Comparison of ENCODE assay signal across 1 cellular context in genomic region chr13:100131863-100132574, GRCh38.
TF ChIP-seq lines count a peak whose summit lies in the region.

No MANE protein-coding gene starts in this region.

TF ChIP-seq in K562, 482 proteins besides CTCF, POLR2A, EP300 and RAD21 (continued from another document):
- TF ChIP-seq VEZF1 (CRISPR knock-in tag; IDR thresholded peaks at IDR 0.05): peak; percentile 14; the same call in 1 of the 2 replicates
- TF ChIP-seq FOS (IDR thresholded peaks at IDR 0.05; ENCODE audit: extremely low read depth, insufficient read length): peak; percentile 70
- no peak for TF ChIP-seq ATF4 (CRISPR knock-in tag; IDR thresholded peaks at IDR 0.05)
- TF ChIP-seq GTF2E2 (tag; IDR thresholded peaks at IDR 0.05): no peak
- TF ChIP-seq CCAR2 (IDR thresholded peaks at IDR 0.05; ENCODE audit: low read depth, low read length): no peak
- TF ChIP-seq GATAD2B (IDR thresholded peaks at IDR 0.05; ENCODE audit: borderline replicate concordance): no peak
- TF ChIP-seq TBP (optimal IDR thresholded peaks at IDR 0.05; ENCODE audit: low read depth, low read length): no peak
- no peak for TF ChIP-seq PURB (CRISPR knock-in tag; IDR thresholded peaks at IDR 0.05; ENCODE audit: low read depth)
- peak; percentile 97 for TF ChIP-seq JUN (IDR thresholded peaks at IDR 0.05; ENCODE audit: borderline replicate concordance, low read depth, low read length)
- no peak for TF ChIP-seq JUN (CRISPR knock-in tag; IDR thresholded peaks at IDR 0.05; ENCODE audit: borderline replicate concordance)
- peak; percentile 98 for TF ChIP-seq FOSL1 (tag; conservative IDR thresholded peaks at IDR 0.05)
- TF ChIP-seq KDM1A (IDR thresholded peaks at IDR 0.05): no peak
- TF ChIP-seq ZNF717 (CRISPR knock-in tag; IDR thresholded peaks at IDR 0.05): no peak
- peak in 1 of 2 experiments; percentile 32; a peak in 1 of 4 replicates for TF ChIP-seq RCOR1 (IDR thresholded peaks at IDR 0.05; ENCODE audit: borderline replicate concordance in 1 of 2, low read depth in 2 of 2, low read length in 2 of 2)
- peak; percentile 94 for TF ChIP-seq JUND (IDR thresholded peaks at IDR 0.05; ENCODE audit: borderline replicate concordance, low read depth, low read length)
- TF ChIP-seq JUND (tag; IDR thresholded peaks at IDR 0.05; ENCODE audit: borderline replicate concordance, low read depth, low read length): peak; percentile 90; the same call in 2 of the 3 replicates
- no peak for TF ChIP-seq GABPB1 (CRISPR knock-in tag; IDR thresholded peaks at IDR 0.05)
- TF ChIP-seq SMARCE1 (IDR thresholded peaks at IDR 0.05): peak; percentile 76
